In the genomic region with DNA sequence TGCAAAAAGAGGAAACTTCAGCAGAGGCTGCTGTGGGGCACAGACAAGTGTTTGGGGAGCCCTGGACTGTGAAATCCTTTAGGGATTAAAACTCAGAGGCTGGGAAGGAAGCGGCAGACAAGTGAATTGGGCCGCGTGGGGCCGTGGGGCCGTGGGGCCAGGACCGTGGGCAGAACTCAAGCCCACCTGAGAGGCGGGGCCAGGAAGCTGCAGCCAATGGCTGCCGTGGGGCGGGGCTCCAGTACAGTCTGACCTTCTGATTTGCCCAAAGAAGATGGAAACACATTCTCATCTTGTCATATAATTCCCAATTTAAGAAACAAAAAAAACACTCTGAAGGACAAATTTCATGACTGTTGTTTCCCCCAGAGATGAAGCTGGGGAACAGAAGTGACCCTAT, we compare ENCODE assay signal across 1 cellular context.
TF ChIP-seq lines count a peak whose summit lies in the region.

No MANE protein-coding gene starts in this region.

TF ChIP-seq in SK-N-SH treated with all-trans-retinoic acid at 6 μM for 48 hours, 23 proteins besides CTCF, POLR2A, EP300 and RAD21 (continued from another document):
- TF ChIP-seq ZNF8 (CRISPR knock-in tag; IDR thresholded peaks at IDR 0.05) (no peak), PPARA (CRISPR knock-in tag; IDR thresholded peaks at IDR 0.05; ENCODE audit: borderline replicate concordance) (no peak), TOX (CRISPR knock-in tag; IDR thresholded peaks at IDR 0.05; ENCODE audit: borderline replicate concordance) (no peak), ARNTL (CRISPR knock-in tag; IDR thresholded peaks at IDR 0.05; ENCODE audit: borderline replicate concordance, low read depth) (no peak), ZNF70 (CRISPR knock-in tag; IDR thresholded peaks at IDR 0.05) (no peak), GLIS3 (CRISPR knock-in tag; IDR thresholded peaks at IDR 0.05) (no peak), ZFP30 (CRISPR knock-in tag; IDR thresholded peaks at IDR 0.05) (no peak), RARB (CRISPR knock-in tag; IDR thresholded peaks at IDR 0.05) (no peak), PATZ1 (CRISPR knock-in tag; IDR thresholded peaks at IDR 0.05; ENCODE audit: borderline replicate concordance) (no peak), CREB5 (CRISPR knock-in tag; IDR thresholded peaks at IDR 0.05; ENCODE audit: low read depth) (no peak), OSR1 (CRISPR knock-in tag; IDR thresholded peaks at IDR 0.05) (no peak), TCF4 (CRISPR knock-in tag; IDR thresholded peaks at IDR 0.05; ENCODE audit: borderline replicate concordance) (no peak), BACH2 (CRISPR knock-in tag; IDR thresholded peaks at IDR 0.05; ENCODE audit: borderline replicate concordance) (no peak), ISL1 (CRISPR knock-in tag; IDR thresholded peaks at IDR 0.05) (no peak)
- TF ChIP-seq, protein P1, sequence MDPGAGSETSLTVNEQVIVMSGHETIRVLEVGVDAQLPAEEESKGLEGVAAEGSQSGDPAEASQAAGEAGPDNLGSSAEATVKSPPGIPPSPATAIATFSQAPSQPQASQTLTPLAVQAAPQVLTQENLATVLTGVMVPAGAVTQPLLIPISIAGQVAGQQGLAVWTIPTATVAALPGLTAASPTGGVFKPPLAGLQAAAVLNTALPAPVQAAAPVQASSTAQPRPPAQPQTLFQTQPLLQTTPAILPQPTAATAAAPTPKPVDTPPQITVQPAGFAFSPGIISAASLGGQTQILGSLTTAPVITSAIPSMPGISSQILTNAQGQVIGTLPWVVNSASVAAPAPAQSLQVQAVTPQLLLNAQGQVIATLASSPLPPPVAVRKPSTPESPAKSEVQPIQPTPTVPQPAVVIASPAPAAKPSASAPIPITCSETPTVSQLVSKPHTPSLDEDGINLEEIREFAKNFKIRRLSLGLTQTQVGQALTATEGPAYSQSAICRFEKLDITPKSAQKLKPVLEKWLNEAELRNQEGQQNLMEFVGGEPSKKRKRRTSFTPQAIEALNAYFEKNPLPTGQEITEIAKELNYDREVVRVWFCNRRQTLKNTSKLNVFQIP (CRISPR knock-in tag; IDR thresholded peaks at IDR 0.05; ENCODE audit: borderline replicate concordance, low read depth), result no peak
